8 cellular contexts compared by ENCODE assay signal in genomic region chr6:12013368-12013617, GRCh38. TPM values are rescaled to one million over a fixed set of nuclear protein-coding genes. Genes with fewer than 3 reads are reported as not detected.
DNase-seq lines count a peak whose midpoint lies in the region; ATAC-seq and TF ChIP-seq lines count a peak whose summit lies in the region.

No MANE protein-coding gene starts in this region.

- H3K9me3 ChIP-seq in SJSA1 (replicated peaks) = no peaks in the 10 kb centered on the region

- peaks cover 22% of the 10 kb centered on the region for H3K4me1 ChIP-seq in SJSA1 (replicated peaks)

- H3K27me3 ChIP-seq in SJSA1 (replicated peaks) = no peaks in the 10 kb centered on the region

- DNase-seq in GM12864 (ENCODE audit: low read depth) (no peak), SJSA1 (ENCODE audit: low read depth in 1 of 2, low spot score in 2 of 2) (no peak), fibroblast of mammary gland (ENCODE audit: low read depth) (peak; percentile 31), retinal pigment epithelial cell (ENCODE audit: low read depth) (no peak), pons (ENCODE audit: low spot score) (no peak), middle frontal gyrus (ENCODE audit: extremely low spot score, low spot score) (no peak)
- no peak for DNase-seq in stimulated activated CD4-positive, alpha-beta T cell treated with anti-CD3 and anti-CD28 coated beads, Interleukin-4, amount 100 ng/mL, for 1 hour

- H3K36me3 ChIP-seq in SJSA1 = peaks cover 36% of the 10 kb centered on the region

- TF ChIP-seq CTCF in GM12864 (IDR thresholded peaks at IDR 0.05; ENCODE audit: low read depth, low read length, missing control alignments) (no peak), fibroblast of mammary gland (conservative IDR thresholded peaks at IDR 0.05; ENCODE audit: control insufficient read depth, insufficient read depth, low read depth, low read length) (no peak), retinal pigment epithelial cell (conservative IDR thresholded peaks at IDR 0.05; ENCODE audit: low read depth, low read length) (no peak)

- peak overlapping the region; percentile 85 for H3K27ac ChIP-seq in SJSA1

- no peak for ATAC-seq in GM18873 (IDR thresholded peaks at IDR 0.05; ENCODE audit: low FRiP score, unreplicated experiment)

- peak overlapping the region; percentile 99 for H3K4me3 ChIP-seq in GM12864 (ENCODE audit: low read depth, low read length)
- H3K4me3 ChIP-seq in SJSA1 = peak overlapping the region; percentile 63
- H3K4me3 ChIP-seq in fibroblast of mammary gland (ENCODE audit: control insufficient read depth, low read depth, low read length) = peak overlapping the region; percentile 85
- H3K4me3 ChIP-seq in retinal pigment epithelial cell (ENCODE audit: low read length) = peak overlapping the region; percentile 86

RNA-seq across cellular contexts. Expression of gene HIVEP1, which starts 1.2 kb away (rescaled TPM):
- total RNA-seq in SJSA1 (2014; rRNA removed; shearing (Covaris generic)) = 15.8 and 16.3 TPM in 2 replicates
